Comparison of ENCODE assay signal across 1 cellular context in genomic region chr2:101442667-101443061, GRCh38.
TF ChIP-seq lines count a peak whose summit lies in the region.

No MANE protein-coding gene starts in this region.

TF ChIP-seq in HepG2, 621 proteins besides CTCF, POLR2A, EP300 and RAD21 (continued from another document and continues in another):
- no peak for TF ChIP-seq ZNF800 (CRISPR knock-in tag; IDR thresholded peaks at IDR 0.05)
- TF ChIP-seq MIER2 (CRISPR knock-in tag; IDR thresholded peaks at IDR 0.05): no peak
- TF ChIP-seq ZNF317 (CRISPR knock-in tag; IDR thresholded peaks at IDR 0.05): no peak
- TF ChIP-seq ADNP (CRISPR knock-in tag; IDR thresholded peaks at IDR 0.05): no peak
- no peak for TF ChIP-seq IRF2 (CRISPR knock-in tag; IDR thresholded peaks at IDR 0.05)
- TF ChIP-seq ZFY (CRISPR knock-in tag; IDR thresholded peaks at IDR 0.05): no peak
- no peak for TF ChIP-seq ATM (IDR thresholded peaks at IDR 0.05; ENCODE audit: borderline replicate concordance)
- TF ChIP-seq ZKSCAN8 (CRISPR knock-in tag; IDR thresholded peaks at IDR 0.05; ENCODE audit: borderline replicate concordance): no peak
- TF ChIP-seq PTBP1 (IDR thresholded peaks at IDR 0.05; ENCODE audit: low read depth, low read length, poor library complexity, severe bottlenecking): no peak
- no peak for TF ChIP-seq SMARCE1 (IDR thresholded peaks at IDR 0.05; ENCODE audit: borderline replicate concordance)
- no peak for TF ChIP-seq ETV6 (CRISPR knock-in tag; conservative IDR thresholded peaks at IDR 0.05)
- TF ChIP-seq ZBED4 (CRISPR knock-in tag; IDR thresholded peaks at IDR 0.05; ENCODE audit: borderline replicate concordance): 0 out of 2 replicates have a peak, but pooled peaks have one; percentile 34
- TF ChIP-seq, protein P1, sequence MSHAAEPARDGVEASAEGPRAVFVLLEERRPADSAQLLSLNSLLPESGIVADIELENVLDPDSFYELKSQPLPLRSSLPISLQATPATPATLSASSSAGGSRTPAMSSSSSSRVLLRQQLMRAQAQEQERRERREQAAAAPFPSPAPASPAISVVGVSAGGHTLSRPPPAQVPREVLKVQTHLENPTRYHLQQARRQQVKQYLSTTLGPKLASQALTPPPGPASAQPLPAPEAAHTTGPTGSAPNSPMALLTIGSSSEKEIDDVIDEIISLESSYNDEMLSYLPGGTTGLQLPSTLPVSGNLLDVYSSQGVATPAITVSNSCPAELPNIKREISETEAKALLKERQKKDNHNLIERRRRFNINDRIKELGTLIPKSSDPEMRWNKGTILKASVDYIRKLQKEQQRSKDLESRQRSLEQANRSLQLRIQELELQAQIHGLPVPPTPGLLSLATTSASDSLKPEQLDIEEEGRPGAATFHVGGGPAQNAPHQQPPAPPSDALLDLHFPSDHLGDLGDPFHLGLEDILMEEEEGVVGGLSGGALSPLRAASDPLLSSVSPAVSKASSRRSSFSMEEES (CRISPR knock-in tag; IDR thresholded peaks at IDR 0.05): no peak
- TF ChIP-seq ZNF576 (CRISPR knock-in tag; IDR thresholded peaks at IDR 0.05): no peak
- no peak for TF ChIP-seq GATA4 (IDR thresholded peaks at IDR 0.05; ENCODE audit: borderline replicate concordance, low read depth)
- TF ChIP-seq IKZF4 (CRISPR knock-in tag; IDR thresholded peaks at IDR 0.05; ENCODE audit: borderline replicate concordance, low read depth, not compliant biosample characterization): no peak
- TF ChIP-seq ZNF263 (CRISPR knock-in tag; IDR thresholded peaks at IDR 0.05): peak; percentile 97
- TF ChIP-seq ZFYVE20 (CRISPR knock-in tag; IDR thresholded peaks at IDR 0.05; ENCODE audit: borderline replicate concordance, low read depth): no peak
- no peak for TF ChIP-seq NAIF1 (CRISPR knock-in tag; IDR thresholded peaks at IDR 0.05; ENCODE audit: borderline replicate concordance)
- TF ChIP-seq REPIN1 (CRISPR knock-in tag; IDR thresholded peaks at IDR 0.05; ENCODE audit: borderline replicate concordance, low read depth): peak; percentile 49; the same call in 1 of the 2 replicates
- no peak for TF ChIP-seq ZNF598 (CRISPR knock-in tag; IDR thresholded peaks at IDR 0.05; ENCODE audit: borderline replicate concordance)
- no peak for TF ChIP-seq SIX4 (CRISPR knock-in tag; IDR thresholded peaks at IDR 0.05)
- TF ChIP-seq PATZ1 (CRISPR knock-in tag; IDR thresholded peaks at IDR 0.05): peak; percentile 38; the same call in 1 of the 2 replicates
- TF ChIP-seq ZNF737 (CRISPR knock-in tag; IDR thresholded peaks at IDR 0.05; ENCODE audit: borderline replicate concordance): no peak
- TF ChIP-seq PHF20 (CRISPR knock-in tag; IDR thresholded peaks at IDR 0.05): no peak
- no peak for TF ChIP-seq SAP130 (CRISPR knock-in tag; IDR thresholded peaks at IDR 0.05; ENCODE audit: low read depth)
- no peak for TF ChIP-seq ZSCAN31 (CRISPR knock-in tag; IDR thresholded peaks at IDR 0.05; ENCODE audit: low read depth)
- no peak for TF ChIP-seq NFE2 (CRISPR knock-in tag; IDR thresholded peaks at IDR 0.05)
- no peak for TF ChIP-seq REXO4 (CRISPR knock-in tag; IDR thresholded peaks at IDR 0.05; ENCODE audit: borderline replicate concordance)
- TF ChIP-seq ZFP90 (CRISPR knock-in tag; IDR thresholded peaks at IDR 0.05; ENCODE audit: borderline replicate concordance): no peak
- no peak for TF ChIP-seq ARID3A (IDR thresholded peaks at IDR 0.05; ENCODE audit: low read depth, low read length)
- TF ChIP-seq ZNF121 (CRISPR knock-in tag; IDR thresholded peaks at IDR 0.05): no peak
- TF ChIP-seq ZNF543 (CRISPR knock-in tag; IDR thresholded peaks at IDR 0.05): no peak
- TF ChIP-seq RCOR2 (CRISPR knock-in tag; IDR thresholded peaks at IDR 0.05): 0 out of 2 replicates have a peak, but pooled peaks have one; percentile 31
- no peak for TF ChIP-seq ZNF83 (CRISPR knock-in tag; IDR thresholded peaks at IDR 0.05; ENCODE audit: borderline replicate concordance)
- TF ChIP-seq ZNF713 (CRISPR knock-in tag; IDR thresholded peaks at IDR 0.05): no peak
- no peak for TF ChIP-seq ZNF33B (CRISPR knock-in tag; IDR thresholded peaks at IDR 0.05)
- TF ChIP-seq MYPOP (CRISPR knock-in tag; IDR thresholded peaks at IDR 0.05): no peak
- TF ChIP-seq PRPF4 (IDR thresholded peaks at IDR 0.05; ENCODE audit: low read depth, low read length, poor library complexity, severe bottlenecking): no peak
- TF ChIP-seq FOXA3 (CRISPR knock-in tag; IDR thresholded peaks at IDR 0.05): 0 out of 2 replicates have a peak, but pooled peaks have one; percentile 16
- TF ChIP-seq MAZ (IDR thresholded peaks at IDR 0.05; ENCODE audit: borderline replicate concordance, low read depth, low read length): no peak
- no peak for TF ChIP-seq MAZ (CRISPR knock-in tag; IDR thresholded peaks at IDR 0.05; ENCODE audit: low read depth)
- no peak for TF ChIP-seq CBFB (CRISPR knock-in tag; IDR thresholded peaks at IDR 0.05)
- no peak for TF ChIP-seq DNMT3B (CRISPR knock-in tag; conservative IDR thresholded peaks at IDR 0.05)
- no peak for TF ChIP-seq HNRNPUL1 (IDR thresholded peaks at IDR 0.05; ENCODE audit: low read depth, low read length)
- no peak for TF ChIP-seq BRCA1 (CRISPR knock-in tag; IDR thresholded peaks at IDR 0.05)
- no peak for TF ChIP-seq RFX1 (IDR thresholded peaks at IDR 0.05)
- no peak for TF ChIP-seq ZNF367 (CRISPR knock-in tag; IDR thresholded peaks at IDR 0.05; ENCODE audit: borderline replicate concordance)
- no peak for TF ChIP-seq SATB2 (CRISPR knock-in tag; IDR thresholded peaks at IDR 0.05)
- TF ChIP-seq, protein P2, sequence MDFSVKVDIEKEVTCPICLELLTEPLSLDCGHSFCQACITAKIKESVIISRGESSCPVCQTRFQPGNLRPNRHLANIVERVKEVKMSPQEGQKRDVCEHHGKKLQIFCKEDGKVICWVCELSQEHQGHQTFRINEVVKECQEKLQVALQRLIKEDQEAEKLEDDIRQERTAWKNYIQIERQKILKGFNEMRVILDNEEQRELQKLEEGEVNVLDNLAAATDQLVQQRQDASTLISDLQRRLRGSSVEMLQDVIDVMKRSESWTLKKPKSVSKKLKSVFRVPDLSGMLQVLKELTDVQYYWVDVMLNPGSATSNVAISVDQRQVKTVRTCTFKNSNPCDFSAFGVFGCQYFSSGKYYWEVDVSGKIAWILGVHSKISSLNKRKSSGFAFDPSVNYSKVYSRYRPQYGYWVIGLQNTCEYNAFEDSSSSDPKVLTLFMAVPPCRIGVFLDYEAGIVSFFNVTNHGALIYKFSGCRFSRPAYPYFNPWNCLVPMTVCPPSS (IDR thresholded peaks at IDR 0.05): no peak
- no peak for TF ChIP-seq ZNF709 (CRISPR knock-in tag; IDR thresholded peaks at IDR 0.05)
- TF ChIP-seq, protein P3, sequence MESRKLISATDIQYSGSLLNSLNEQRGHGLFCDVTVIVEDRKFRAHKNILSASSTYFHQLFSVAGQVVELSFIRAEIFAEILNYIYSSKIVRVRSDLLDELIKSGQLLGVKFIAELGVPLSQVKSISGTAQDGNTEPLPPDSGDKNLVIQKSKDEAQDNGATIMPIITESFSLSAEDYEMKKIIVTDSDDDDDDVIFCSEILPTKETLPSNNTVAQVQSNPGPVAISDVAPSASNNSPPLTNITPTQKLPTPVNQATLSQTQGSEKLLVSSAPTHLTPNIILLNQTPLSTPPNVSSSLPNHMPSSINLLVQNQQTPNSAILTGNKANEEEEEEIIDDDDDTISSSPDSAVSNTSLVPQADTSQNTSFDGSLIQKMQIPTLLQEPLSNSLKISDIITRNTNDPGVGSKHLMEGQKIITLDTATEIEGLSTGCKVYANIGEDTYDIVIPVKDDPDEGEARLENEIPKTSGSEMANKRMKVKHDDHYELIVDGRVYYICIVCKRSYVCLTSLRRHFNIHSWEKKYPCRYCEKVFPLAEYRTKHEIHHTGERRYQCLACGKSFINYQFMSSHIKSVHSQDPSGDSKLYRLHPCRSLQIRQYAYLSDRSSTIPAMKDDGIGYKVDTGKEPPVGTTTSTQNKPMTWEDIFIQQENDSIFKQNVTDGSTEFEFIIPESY (CRISPR knock-in tag; IDR thresholded peaks at IDR 0.05): no peak
- no peak for TF ChIP-seq ZNF101 (CRISPR knock-in tag; IDR thresholded peaks at IDR 0.05; ENCODE audit: borderline replicate concordance, low read depth)
- TF ChIP-seq RXRA (CRISPR knock-in tag; IDR thresholded peaks at IDR 0.05): 0 out of 2 replicates have a peak, but pooled peaks have one; percentile 23
- TF ChIP-seq ZNF878 (CRISPR knock-in tag; IDR thresholded peaks at IDR 0.05): no peak
- TF ChIP-seq ZNF740 (CRISPR knock-in tag; IDR thresholded peaks at IDR 0.05): no peak
- TF ChIP-seq ZNF383 (CRISPR knock-in tag; IDR thresholded peaks at IDR 0.05; ENCODE audit: borderline replicate concordance): no peak
- TF ChIP-seq STAT5B (CRISPR knock-in tag; IDR thresholded peaks at IDR 0.05): no peak
